Comparison of ENCODE assay signal across 7 cellular contexts in genomic region chr3:128845695-128846491, GRCh38.
DNase-seq lines count a peak whose midpoint lies in the region; ATAC-seq lines count a peak whose summit lies in the region.

No MANE protein-coding gene starts in this region.

- ATAC-seq in GM18861 (IDR thresholded peaks at IDR 0.05; ENCODE audit: unreplicated experiment) (peak; percentile 62), HG03175 (IDR thresholded peaks at IDR 0.05; ENCODE audit: unreplicated experiment) (peak; percentile 64)

- H3K27me3 ChIP-seq in effector memory CD4-positive, alpha-beta T cell (replicated peaks; ENCODE audit: control insufficient read depth, insufficient read depth, low read length, poor library complexity, severe bottlenecking), result no peaks in the 10 kb centered on the region

- no peaks in the 10 kb centered on the region for H3K9me3 ChIP-seq in effector memory CD4-positive, alpha-beta T cell (ENCODE audit: control insufficient read depth, low read length)

- H3K4me1 ChIP-seq in effector memory CD4-positive, alpha-beta T cell (ENCODE audit: control insufficient read depth, insufficient read depth, low read length, poor library complexity, severe bottlenecking), result peaks cover 14% of the 10 kb centered on the region

- H3K4me3 ChIP-seq in effector memory CD4-positive, alpha-beta T cell (ENCODE audit: insufficient read depth, low read depth, low read length, poor library complexity, severe bottlenecking), result peak overlapping the region; percentile 51

- peak overlapping the region; percentile 65 for H3K27ac ChIP-seq in effector memory CD4-positive, alpha-beta T cell (ENCODE audit: insufficient read depth, low read length, poor library complexity, severe bottlenecking)

- H3K36me3 ChIP-seq in effector memory CD4-positive, alpha-beta T cell (ENCODE audit: control insufficient read depth, insufficient read depth, low read length), result no peaks in the 10 kb centered on the region

- DNase-seq in NCI-H82 treated with DMSO at 0.1 percent for 48 hours (lab: John Stamatoyannopoulos, UW; ENCODE audit: unreplicated experiment), result peak; percentile 72
- DNase-seq in activated CD8-positive, alpha-beta memory T cell treated with anti-CD3 and anti-CD28 coated beads for 24 hours, result peak; percentile 91
- DNase-seq in effector memory CD4-positive, alpha-beta T cell, result peak; percentile 66 to 77 (median 73)
- DNase-seq in medulla oblongata (ENCODE audit: extremely low spot score), result peak; percentile 78
- peak; percentile 73 to 90 (median 79) for DNase-seq in stimulated activated CD4-positive, alpha-beta T cell treated with anti-CD3 and anti-CD28 coated beads, TNF-alpha, amount 100 ng/mL, for 48 hours (ENCODE audit: low read depth in 3 of 3)

Comparison
In these comparisons a context has a peak if more than half of its experiments do, and no peak if none do; other contexts are left out.
1. Peak in every context shown above with its lines: DNase-seq, ATAC-seq, H3K4me3 ChIP-seq and H3K27ac ChIP-seq.